1 cellular context compared by ENCODE assay signal in genomic region chr17:49002766-49003165, GRCh38.
TF ChIP-seq lines count a peak whose summit lies in the region.

No MANE protein-coding gene starts in this region.

TF ChIP-seq in IMR-90, 13 proteins besides CTCF, POLR2A, EP300 and RAD21:
- no peak for TF ChIP-seq ELK1 (IDR thresholded peaks at IDR 0.05; ENCODE audit: borderline replicate concordance, low read depth, low read length)
- TF ChIP-seq NFE2L2 (IDR thresholded peaks at IDR 0.05; ENCODE audit: low read depth, low read length), result no peak
- TF ChIP-seq MAZ (IDR thresholded peaks at IDR 0.05; ENCODE audit: borderline replicate concordance, low read depth, low read length), result no peak
- no peak for TF ChIP-seq BHLHE40 (IDR thresholded peaks at IDR 0.05; ENCODE audit: low read depth, low read length)
- no peak for TF ChIP-seq MAFK (IDR thresholded peaks at IDR 0.05; ENCODE audit: low read depth, low read length)
- no peak for TF ChIP-seq RCOR1 (IDR thresholded peaks at IDR 0.05; ENCODE audit: insufficient replicate concordance, low read length)
- TF ChIP-seq RFX5 (IDR thresholded peaks at IDR 0.05; ENCODE audit: low read depth, low read length), result no peak
- no peak for TF ChIP-seq USF2 (IDR thresholded peaks at IDR 0.05; ENCODE audit: low read depth, low read length)
- TF ChIP-seq MXI1 (IDR thresholded peaks at IDR 0.05; ENCODE audit: borderline replicate concordance, low read depth, low read length), result no peak
TF ChIP-seq in IMR-90: peak in this region for 0.
